ENCODE assay signal across 17 cellular contexts in the genomic region with DNA sequence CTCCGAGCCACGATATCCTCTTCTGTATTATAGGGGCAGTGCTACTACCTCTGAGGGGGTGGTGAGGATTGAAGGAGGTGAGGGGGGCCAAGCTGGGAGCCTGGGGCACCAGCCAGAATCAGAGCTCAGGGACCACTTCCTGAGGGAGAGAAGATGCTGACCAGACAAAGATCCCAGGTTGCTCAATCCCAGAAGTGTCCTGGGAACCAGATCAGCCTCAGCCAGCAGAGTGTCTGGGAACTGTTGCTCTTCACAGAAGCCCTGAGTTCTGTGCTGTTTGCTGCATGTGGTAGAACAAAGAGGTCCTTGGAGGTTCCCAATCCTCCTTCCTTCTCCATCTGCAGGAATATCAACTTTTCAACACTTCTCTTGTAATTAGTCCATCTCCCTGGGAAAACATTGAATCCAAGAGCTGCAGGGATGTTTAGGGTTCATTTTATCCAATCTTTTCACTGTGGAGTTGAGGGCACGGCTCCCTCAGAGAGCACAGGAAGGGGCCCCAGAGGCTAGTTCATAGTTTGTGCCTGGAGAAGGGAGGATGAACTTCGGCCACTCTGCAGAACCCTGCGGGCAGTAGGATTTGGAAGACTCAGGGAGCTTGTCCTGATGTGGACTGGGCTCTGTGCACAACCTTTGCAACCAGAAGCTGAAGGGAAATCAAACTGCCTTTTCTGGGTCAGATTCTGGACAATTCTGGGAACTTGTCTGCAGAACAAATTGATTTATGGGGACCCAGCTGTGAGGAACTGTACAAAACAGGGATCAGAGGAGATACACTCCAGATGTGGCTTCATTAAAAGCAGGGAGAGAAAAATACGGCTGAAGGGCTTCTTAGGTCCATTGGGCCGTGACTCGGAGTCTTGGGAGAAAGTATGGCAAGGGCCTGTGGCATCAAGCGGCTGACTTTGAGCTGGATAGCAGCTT. TPM values are rescaled to one million over a fixed set of nuclear protein-coding genes. Genes with fewer than 3 reads are reported as not detected.
A peak's percentile ranks its signal among the peaks of the same experiment; 100 is the strongest.
DNase-seq lines count a peak whose midpoint lies in the region; TF ChIP-seq lines count a peak whose summit lies in the region.
"Had no signal": no experiment of that assay in that cellular context is flagged by ENCODE, and none has a peak within 500 bp of the region (broad histone marks: within the 10 kb centered on the region; RNA-seq: fewer than 3 reads in every experiment).

No MANE protein-coding gene starts in this region.

- TF ChIP-seq EP300 in ovary (IDR thresholded peaks at IDR 0.05) = no peak

- peak overlapping the region; percentile 11 for H3K27ac ChIP-seq in stomach smooth muscle (ENCODE audit: low read length)
- H3K27ac ChIP-seq in ovary = no peak overlapping the region
- H3K27ac ChIP-seq: tibial artery had no signal

- peaks cover 34% of the 10 kb centered on the region for H3K4me1 ChIP-seq in stomach smooth muscle (ENCODE audit: control insufficient read depth, insufficient read depth, low read length)
- peaks cover 7% of the 10 kb centered on the region for H3K4me1 ChIP-seq in ovary (ENCODE audit: insufficient read depth)
- H3K4me1 ChIP-seq: BE2C had no signal

- TF ChIP-seq CTCF in fibroblast of pulmonary artery (IDR thresholded peaks at IDR 0.05; ENCODE audit: low read length, missing control alignments) (no peak), mesothelial cell of epicardium (IDR thresholded peaks at IDR 0.05; ENCODE audit: unreplicated experiment) (no peak), ovary (IDR thresholded peaks at IDR 0.05) (no peak)

- H3K4me3 ChIP-seq in fibroblast of pulmonary artery (replicated peaks; ENCODE audit: low read depth, low read length) (no peak overlapping the region), stomach smooth muscle (ENCODE audit: low read length in 2 of 2) (peak overlapping the region in 1 of 2 donors; percentile 8), ovary (no peak overlapping the region)
- H3K4me3 ChIP-seq: esophagus squamous epithelium, Peyer's patch, tibial artery had no signal

- H3K27ac Mint-ChIP-seq in mesothelial cell of epicardium = peak overlapping the region; percentile 21

- H3K9me3 Mint-ChIP-seq in mesothelial cell of epicardium = peaks cover 5% of the 10 kb centered on the region

- H3K4me1 Mint-ChIP-seq in mesothelial cell of epicardium = peaks cover 3% of the 10 kb centered on the region

- DNase-seq in GM03348 (ENCODE audit: low spot score) (peak; percentile 48), fibroblast of pulmonary artery (ENCODE audit: low read depth) (peak; percentile 60), mesothelial cell of epicardium (ENCODE audit: low spot score in 2 of 2, unreplicated experiment in 2 of 2) (no peak), hepatic stellate cell (ENCODE audit: low spot score) (no peak), SW480 (ENCODE audit: low spot score) (no peak), C1 segment of cervical spinal cord (lab: John Stamatoyannopoulos, UW) (no peak), ovary (no peak)
- DNase-seq: activated CD4-positive, CD25-positive, alpha-beta regulatory T cell; activated gamma-delta T cell; BE2C; esophagus squamous epithelium; NCI-H2081; stimulated activated CD4-positive, alpha-beta T cell treated with anti-CD3 and anti-CD28 coated beads, Interleukin-1b, Interleukin-23, amount 100 ng/mL, for 48 hours; T-helper 1 cell had no signal

- 76 to 92% (median 92%) methylated on average over 9 of the region's 9 CpGs for WGBS in ovary, 3 donors

- intact Hi-C loops in ovary (cut with DNase I) = loop anchor here in 3 of 4 donors (5.0 to 10.0 kb wide), 4 partner anchors 70 to 133 kb away; no protein-coding TSS in a partner anchor

- H3K27me3 Mint-ChIP-seq in mesothelial cell of epicardium (ENCODE audit: low read depth) = peaks cover 26% of the 10 kb centered on the region

- no peaks in the 10 kb centered on the region for H3K9me3 ChIP-seq in stomach smooth muscle (ENCODE audit: control insufficient read depth in 2 of 2, low read length in 2 of 2)
- H3K9me3 ChIP-seq in ovary = no peaks in the 10 kb centered on the region
- H3K9me3 ChIP-seq: BE2C, esophagus squamous epithelium, Peyer's patch, tibial artery had no signal

- no peaks in the 10 kb centered on the region for H3K36me3 Mint-ChIP-seq in mesothelial cell of epicardium

- TF ChIP-seq POLR2A in ovary (IDR thresholded peaks at IDR 0.05) = no peak

- H3K36me3 ChIP-seq in stomach smooth muscle (ENCODE audit: control insufficient read depth in 2 of 2, insufficient read depth in 2 of 2, low read length in 2 of 2) = no peaks in the 10 kb centered on the region
- H3K36me3 ChIP-seq in ovary = no peaks in the 10 kb centered on the region
- H3K36me3 ChIP-seq: BE2C, esophagus squamous epithelium, Peyer's patch, tibial artery had no signal

- H3K9ac ChIP-seq in stomach smooth muscle (ENCODE audit: low read length in 2 of 2) = no peak overlapping the region

- H3K4me3 Mint-ChIP-seq in mesothelial cell of epicardium = no peak overlapping the region

- H3K27me3 ChIP-seq in stomach smooth muscle (ENCODE audit: control insufficient read depth in 1 of 2, insufficient read depth in 2 of 2, low read length in 2 of 2) (no peaks in the 10 kb centered on the region), ovary (no peaks in the 10 kb centered on the region)
- H3K27me3 ChIP-seq: BE2C, esophagus squamous epithelium, Peyer's patch, tibial artery had no signal

RNA-seq across cellular contexts. Expression of gene GALNT12, which starts 57.0 kb away (rescaled TPM):
- total RNA-seq in mesothelial cell of epicardium = 10.1 to 10.6 TPM (median 10.3 TPM) in 3 replicates
- 1 to 10 TPM in 5 of 7 donors, under 1 TPM in 2; 0.23 to 7.0 (median 1.4) TPM for total RNA-seq in ovary
- 1 to 10 TPM in 1 of 2 donors, under 1 TPM in 1; 0.51 to 3.5 TPM for polyA plus RNA-seq in ovary

Comparison
In these comparisons a context has a peak if more than half of its experiments do, and no peak if none do; other contexts are left out.
1. DNase-seq: peak in GM03348 (single experiment) and fibroblast of pulmonary artery (single experiment); none in mesothelial cell of epicardium (0 of 2), hepatic stellate cell (single experiment), SW480 (single experiment), C1 segment of cervical spinal cord (0 of 14) and ovary (0 of 5).